In genomic region chrX:38985375-38985774, GRCh38 we compare ENCODE assay signal across 8 cellular contexts.
DNase-seq lines count a peak whose midpoint lies in the region; ATAC-seq, FAIRE-seq and TF ChIP-seq lines count a peak whose summit lies in the region.

No MANE protein-coding gene starts in this region.

- H3K4me1 ChIP-seq in esophagus muscularis mucosa: no peaks in the 10 kb centered on the region

- H3K36me3 ChIP-seq in esophagus muscularis mucosa: no peaks in the 10 kb centered on the region

- H3K4me3 ChIP-seq in AG10803 (ENCODE audit: low read length): no peak overlapping the region
- no peak overlapping the region for H3K4me3 ChIP-seq in GM12865 (ENCODE audit: low read depth, low read length)
- no peak overlapping the region for H3K4me3 ChIP-seq in esophagus muscularis mucosa

- FAIRE-seq in D721Med (lab: Jason Lieb, UNC): no peak

- ATAC-seq in left colon (no peak), GM19395 (IDR thresholded peaks at IDR 0.05; ENCODE audit: unreplicated experiment) (no peak)

- H3K27ac ChIP-seq in esophagus muscularis mucosa (replicated peaks in 1 of 4): no peak overlapping the region

- no peaks in the 10 kb centered on the region for H3K27me3 ChIP-seq in esophagus muscularis mucosa

- intact Hi-C loops in esophagus muscularis mucosa (cut with DNase I): loop anchor here (10.0 kb wide), 1 partner anchor 221 kb away; no protein-coding TSS in a partner anchor
- intact Hi-C loops in left colon (cut with DNase I, micrococcal nuclease): no loop called here

- TF ChIP-seq CTCF in AG10803 (conservative IDR thresholded peaks at IDR 0.05; ENCODE audit: low read length): peak; percentile 38
- TF ChIP-seq CTCF in GM12865 (IDR thresholded peaks at IDR 0.05; ENCODE audit: insufficient read depth, low read depth, low read length, missing control alignments): no peak
- TF ChIP-seq CTCF in esophagus muscularis mucosa (IDR thresholded peaks at IDR 0.05): peak in 2 of 3 experiments; percentile 24 to 29
- TF ChIP-seq CTCF in D721Med (IDR thresholded peaks at IDR 0.05; ENCODE audit: insufficient read depth, missing control alignments): no peak

- DNase-seq in AG10803 (ENCODE audit: low read depth) (peak; percentile 5), GM12865 (ENCODE audit: low read depth) (peak; percentile 41), NCI-H748 (lab: John Stamatoyannopoulos, UW; ENCODE audit: unreplicated experiment) (peak; percentile 68), esophagus muscularis mucosa (ENCODE audit: extremely low spot score) (no peak), left colon (no peak), DMS79 (lab: John Stamatoyannopoulos, UW) (no peak), D721Med (ENCODE audit: insufficient read length, low spot score) (no peak)

- no peak for TF ChIP-seq POLR2A in esophagus muscularis mucosa (IDR thresholded peaks at IDR 0.05; ENCODE audit: low read depth)

- no peak for TF ChIP-seq EP300 in esophagus muscularis mucosa (IDR thresholded peaks at IDR 0.05)

- 63% methylated on average over 3 of the region's 3 CpGs for WGBS in esophagus muscularis mucosa

- H3K9me3 ChIP-seq in esophagus muscularis mucosa: no peaks in the 10 kb centered on the region

Comparison
In these comparisons a context has a peak if more than half of its experiments do, and no peak if none do; other contexts are left out.
1. DNase-seq: peak in AG10803 (single experiment), GM12865 (single experiment) and NCI-H748 (single experiment); none in esophagus muscularis mucosa (single experiment), left colon (0 of 2), DMS79 (single experiment) and D721Med (single experiment).
2. CTCF ChIP-seq: peak in AG10803 (single experiment) and esophagus muscularis mucosa (2 of 3); none in GM12865 (single experiment) and D721Med (single experiment).